Comparison of ENCODE assay signal across 7 cellular contexts in genomic region chr2:111566068-111566467, GRCh38.
DNase-seq lines count a peak whose midpoint lies in the region; ATAC-seq and TF ChIP-seq lines count a peak whose summit lies in the region.
"Not testable (repeated sequence)": the region's sequence is repeated elsewhere in the genome, so short reads cannot be mapped to it uniquely, and the experiment has no call there.

No MANE protein-coding gene starts in this region.

- H3K9me3 Mint-ChIP-seq in chondrocyte (ENCODE audit: low read depth) = not testable (repeated sequence)

- DNase-seq in chondrocyte (ENCODE audit: low spot score); lung (ENCODE audit: low spot score): not testable (repeated sequence)
- DNase-seq in glomerular endothelial cell (ENCODE audit: extremely low read depth, low read depth, low spot score) = peak; percentile 62
- peak; percentile 84 to 91 (median 86) for DNase-seq in right cardiac atrium
- peak; percentile 15 for DNase-seq in prostate gland (ENCODE audit: low spot score)
- peak; percentile 20 for DNase-seq in thoracic aorta (ENCODE audit: low spot score)

- H3K27me3 ChIP-seq in right cardiac atrium (ENCODE audit: control insufficient read depth, insufficient read depth); lung (ENCODE audit: control insufficient read depth, insufficient read depth); prostate gland (replicated peaks; ENCODE audit: insufficient read depth); thoracic aorta (replicated peaks; ENCODE audit: insufficient read depth): not testable (repeated sequence)

- not testable (repeated sequence) for H3K4me1 ChIP-seq in right cardiac atrium (ENCODE audit: control insufficient read depth, insufficient read depth, low read length); lung (ENCODE audit: control insufficient read depth in 2 of 2, insufficient read depth in 2 of 2, low read length in 2 of 2); prostate gland (replicated peaks); thoracic aorta (ENCODE audit: control insufficient read depth in 1 of 2, low read depth in 2 of 2)

- not testable (repeated sequence) for H3K36me3 Mint-ChIP-seq in chondrocyte (ENCODE audit: low read depth)

- H3K36me3 ChIP-seq in lung (ENCODE audit: control insufficient read depth in 2 of 2, insufficient read depth in 2 of 2, low read length in 2 of 2); prostate gland; thoracic aorta: not testable (repeated sequence)

- peak; percentile 78 for ATAC-seq in SK-N-SH treated with all-trans-retinoic acid at 6 μM for 48 hours
- ATAC-seq in right cardiac atrium = peak; percentile 98
- peak; percentile 34 for ATAC-seq in lung (ENCODE audit: insufficient read depth, low FRiP score)
- peak; percentile 27 for ATAC-seq in thoracic aorta (ENCODE audit: insufficient number of reproducible peaks, low FRiP score, low read depth)

- not testable (repeated sequence) for H3K9me3 ChIP-seq in right cardiac atrium (ENCODE audit: control insufficient read depth, low read length); lung (ENCODE audit: control insufficient read depth in 2 of 2, insufficient read depth in 1 of 2, low read length in 1 of 2); prostate gland; thoracic aorta

- peaks cover 17% of the 10 kb centered on the region for H3K4me1 Mint-ChIP-seq in chondrocyte (ENCODE audit: low read depth)

- not testable (repeated sequence) for TF ChIP-seq CTCF in chondrocyte (IDR thresholded peaks at IDR 0.05); lung (IDR thresholded peaks at IDR 0.05; ENCODE audit: control extremely low read depth, extremely low read depth); prostate gland (IDR thresholded peaks at IDR 0.05); thoracic aorta (IDR thresholded peaks at IDR 0.05)

- not testable (repeated sequence) for H3K27ac ChIP-seq in right cardiac atrium (ENCODE audit: low read length); lung (ENCODE audit: low read depth in 1 of 2, low read length in 1 of 2); prostate gland; thoracic aorta

- not testable (repeated sequence) for H3K4me3 Mint-ChIP-seq in chondrocyte (ENCODE audit: unreplicated experiment)

- not testable (repeated sequence) for TF ChIP-seq POLR2A in prostate gland (IDR thresholded peaks at IDR 0.05)

- H3K27ac Mint-ChIP-seq in chondrocyte (ENCODE audit: unreplicated experiment) = peak overlapping the region; percentile 69

- intact Hi-C loops in right cardiac atrium (cut with DNase I); prostate gland (cut with DNase I): not testable (repeated sequence)

- 17% methylated on average over 8 of the region's 8 CpGs for WGBS in right cardiac atrium
- 41 to 60% methylated on average over 8 of the region's 8 CpGs for WGBS in lung, 2 donors
- 55% methylated on average over 8 of the region's 8 CpGs for WGBS in prostate gland

- not testable (repeated sequence) for H3K27me3 Mint-ChIP-seq in chondrocyte (ENCODE audit: low read depth)

- not testable (repeated sequence) for H3K4me3 ChIP-seq in right cardiac atrium (ENCODE audit: low read length); lung; prostate gland; thoracic aorta

Comparison
In these comparisons a context has a peak if more than half of its experiments do, and no peak if none do; other contexts are left out.
1. ATAC-seq: peak in every context shown above with its lines; median percentile 98 in right cardiac atrium; 78 in SK-N-SH treated with all-trans-retinoic acid at 6 μM for 48 hours; 34 in lung; 27 in thoracic aorta.